Comparison of ENCODE assay signal across 9 cellular contexts in genomic region chr4:107050525-107051135, GRCh38. TPM values are rescaled to one million over a fixed set of nuclear protein-coding genes. Genes with fewer than 3 reads are reported as not detected.
DNase-seq lines count a peak whose midpoint lies in the region; ATAC-seq and TF ChIP-seq lines count a peak whose summit lies in the region.
"Had no signal": no experiment of that assay in that cellular context is flagged by ENCODE, and none has a peak within 500 bp of the region (broad histone marks: within the 10 kb centered on the region; RNA-seq: fewer than 3 reads in every experiment).

No MANE protein-coding gene starts in this region.

- H3K9me3 Mint-ChIP-seq in activated CD8-positive, alpha-beta T cell treated with anti-CD3 and anti-CD28 coated beads, Interleukin-2, amount 10 ng/mL, durations not matched to agents 7 days and 5 days (ENCODE audit: insufficient read depth), result peaks cover 12% of the 10 kb centered on the region

- H3K4me3 ChIP-seq in AG04449 (ENCODE audit: low read depth, low read length) (no peak overlapping the region), foreskin fibroblast (ENCODE audit: low read depth in 1 of 2, low read length in 2 of 2) (no peak overlapping the region)

- ATAC-seq in GM19463 (IDR thresholded peaks at IDR 0.05; ENCODE audit: unreplicated experiment), result peak; percentile 61
- ATAC-seq in activated CD8-positive, alpha-beta T cell treated with anti-CD3 and anti-CD28 coated beads, Interleukin-2, amount 10 ng/mL, durations not matched to agents 7 days and 5 days, result no peak

- TF ChIP-seq CTCF in AG04449 (IDR thresholded peaks at IDR 0.05; ENCODE audit: insufficient read depth, low read length, missing control alignments) (peak; percentile 53), foreskin fibroblast (IDR thresholded peaks at IDR 0.05; ENCODE audit: low read depth, low read length) (peak; percentile 52)

- H3K27ac Mint-ChIP-seq in activated CD8-positive, alpha-beta T cell treated with anti-CD3 and anti-CD28 coated beads, Interleukin-2, amount 10 ng/mL, durations not matched to agents 7 days and 5 days, result no peak overlapping the region

- no peaks in the 10 kb centered on the region for H3K36me3 Mint-ChIP-seq in activated CD8-positive, alpha-beta T cell treated with anti-CD3 and anti-CD28 coated beads, Interleukin-2, amount 10 ng/mL, durations not matched to agents 7 days and 5 days (ENCODE audit: low read depth)

- CTCF ChIA-PET in AG04449 (lab: Yijun Ruan, JAX), result interaction anchor here (0.6 to 4.3 kb wide), 13 partner anchors 8 to 612 kb away, joined by 3 to 19 read pairs (median 3); no protein-coding TSS in a partner anchor
- CTCF ChIA-PET in activated CD8-positive, alpha-beta T cell treated with anti-CD3 and anti-CD28 coated beads, Interleukin-2, amount 10 ng/mL, durations not matched to agents 7 days and 5 days (lab: Charles Lee), result no interaction called here

- DNase-seq in AG04449 (ENCODE audit: low read depth, low spot score) (no peak), RKO (ENCODE audit: low spot score) (peak; percentile 54), foreskin fibroblast (peak in 1 of 2 donors; percentile 12), ureter (ENCODE audit: low spot score) (no peak), CD1c-positive myeloid dendritic cell (ENCODE audit: extremely low spot score) (no peak), HCEC 1CT (no peak)
- DNase-seq in activated CD8-positive, alpha-beta T cell treated with anti-CD3 and anti-CD28 coated beads, Interleukin-2, amount 10 ng/mL, durations not matched to agents 7 days and 5 days, result no peak

- H3K4me1 Mint-ChIP-seq in activated CD8-positive, alpha-beta T cell treated with anti-CD3 and anti-CD28 coated beads, Interleukin-2, amount 10 ng/mL, durations not matched to agents 7 days and 5 days (ENCODE audit: low read depth), result no peaks in the 10 kb centered on the region

- POLR2A ChIA-PET in AG04449 (lab: Yijun Ruan, JAX), result no interaction called here
- POLR2A ChIA-PET in activated CD8-positive, alpha-beta T cell treated with anti-CD3 and anti-CD28 coated beads, Interleukin-2, amount 10 ng/mL, durations not matched to agents 7 days and 5 days (lab: Charles Lee), result no interaction called here

- H3K27me3 Mint-ChIP-seq in activated CD8-positive, alpha-beta T cell treated with anti-CD3 and anti-CD28 coated beads, Interleukin-2, amount 10 ng/mL, durations not matched to agents 7 days and 5 days (ENCODE audit: low read depth), result no peaks in the 10 kb centered on the region

- no peak overlapping the region for H3K4me3 Mint-ChIP-seq in activated CD8-positive, alpha-beta T cell treated with anti-CD3 and anti-CD28 coated beads, Interleukin-2, amount 10 ng/mL, durations not matched to agents 7 days and 5 days

RNA-seq across cellular contexts. Expression of gene DKK2, which starts 14.5 kb away (rescaled TPM):
- 4.4 TPM for total RNA-seq in ureter
- not detected for total RNA-seq in activated CD8-positive, alpha-beta T cell treated with anti-CD3 and anti-CD28 coated beads, Interleukin-2, amount 10 ng/mL, durations not matched to agents 7 days and 5 days
- total RNA-seq: NCI-H460 had no signal
